ENCODE assay signal across 15 cellular contexts in the genomic region with DNA sequence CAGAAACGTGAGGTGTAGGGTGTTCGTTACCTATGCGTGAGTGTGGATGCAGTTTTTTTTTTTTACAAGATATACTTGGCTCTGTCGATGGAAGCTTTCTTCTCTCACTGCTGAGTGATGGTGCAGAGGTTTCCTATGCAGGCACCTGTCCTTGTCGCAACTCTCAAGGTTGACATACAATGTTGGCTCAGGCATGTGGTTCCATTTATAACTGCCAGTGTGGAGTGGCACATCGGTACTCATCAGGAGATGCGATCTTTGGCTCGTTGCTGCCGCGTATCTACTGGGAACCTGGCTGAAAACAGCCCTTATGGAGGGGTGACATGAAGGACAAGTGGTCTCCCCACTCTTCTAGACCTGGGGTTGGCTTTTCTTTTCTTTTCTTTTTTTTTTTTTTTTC.
DNase-seq lines count a peak whose midpoint lies in the region; ATAC-seq and TF ChIP-seq lines count a peak whose summit lies in the region.
"Had no signal": no experiment of that assay in that cellular context is flagged by ENCODE, and none has a peak within 500 bp of the region (broad histone marks: within the 10 kb centered on the region; RNA-seq: fewer than 3 reads in every experiment).

No MANE protein-coding gene starts in this region.

- H3K4me1 Mint-ChIP-seq in endodermal cell: no peaks in the 10 kb centered on the region
- H3K4me1 Mint-ChIP-seq: CD4-positive, alpha-beta memory T cell had no signal

- no peak for TF ChIP-seq CTCF in endodermal cell (conservative IDR thresholded peaks at IDR 0.05)

- ATAC-seq in left ventricle myocardium superior (peak; percentile 76), Right ventricle myocardium inferior (no peak), GM18505 (IDR thresholded peaks at IDR 0.05; ENCODE audit: unreplicated experiment) (no peak)

- no peaks in the 10 kb centered on the region for H3K9me3 ChIP-seq in endodermal cell (ENCODE audit: control insufficient read depth, low read length)
- H3K9me3 ChIP-seq: HAP-1 had no signal

- no peak overlapping the region for H3K27ac ChIP-seq in endodermal cell (ENCODE audit: low read depth, low read length)
- H3K27ac ChIP-seq: GM23248 had no signal

- H3K36me3 ChIP-seq in endodermal cell (ENCODE audit: control insufficient read depth, insufficient read depth, low read length): no peaks in the 10 kb centered on the region
- H3K36me3 ChIP-seq: HAP-1 had no signal

- H3K36me3 Mint-ChIP-seq in endodermal cell (ENCODE audit: low read depth): no peaks in the 10 kb centered on the region
- H3K36me3 Mint-ChIP-seq: CD4-positive, alpha-beta memory T cell had no signal

- H3K9ac ChIP-seq in endodermal cell (ENCODE audit: extremely low read depth, low read length, poor library complexity, severe bottlenecking): no peak overlapping the region
- H3K9ac ChIP-seq: GM23248 had no signal

- no peaks in the 10 kb centered on the region for H3K27me3 ChIP-seq in endodermal cell (ENCODE audit: control insufficient read depth, insufficient read depth, low read length, poor library complexity, severe bottlenecking)

- H3K9me3 Mint-ChIP-seq in endodermal cell: no peaks in the 10 kb centered on the region
- H3K9me3 Mint-ChIP-seq: CD4-positive, alpha-beta memory T cell; HFFc6 had no signal

- WGBS in endodermal cell (ENCODE audit: insufficient coverage in 1 of 2, insufficient read length in 1 of 2), 2 experiments: 92 to 96% methylated on average over 5 to 10 of the region's 10 CpGs

- H3K4me1 ChIP-seq in endodermal cell (ENCODE audit: control insufficient read depth, insufficient read depth, low read length): no peaks in the 10 kb centered on the region

- no peak for TF ChIP-seq POLR2A in GM18505 (IDR thresholded peaks at IDR 0.05; ENCODE audit: borderline replicate concordance, extremely low read depth, insufficient read depth, insufficient read length)

- no peak overlapping the region for H3K4me3 ChIP-seq in endodermal cell (ENCODE audit: low read length)
- H3K4me3 ChIP-seq: GM23248, HAP-1 had no signal

- H3K4me3 Mint-ChIP-seq in endodermal cell: no peak overlapping the region
- H3K4me3 Mint-ChIP-seq: CD4-positive, alpha-beta memory T cell; HFFc6 had no signal

- peak overlapping the region; percentile 24 for H3K27ac Mint-ChIP-seq in endodermal cell
- H3K27ac Mint-ChIP-seq: CD4-positive, alpha-beta memory T cell; HFFc6 had no signal

- no peak for DNase-seq in left ventricle myocardium superior
- DNase-seq in Right ventricle myocardium inferior (ENCODE audit: missing footprints): no peak
- DNase-seq in endodermal cell: no peak
- peak; percentile 37 for DNase-seq in posterior vena cava (ENCODE audit: low spot score)
- no peak for DNase-seq in dermis blood vessel endothelial cell
- DNase-seq: C1 segment of cervical spinal cord; Calu3; CD4-positive, alpha-beta memory T cell; COR-L47; DMS153; DND-41; GM23248; HFFc6 had no signal

- no peaks in the 10 kb centered on the region for H3K27me3 Mint-ChIP-seq in endodermal cell (ENCODE audit: insufficient read depth)

- intact Hi-C loops in left ventricle myocardium superior (cut with micrococcal nuclease): no loop called here
- intact Hi-C loops in Right ventricle myocardium inferior (cut with DNase I): no loop called here
- intact Hi-C loops in posterior vena cava (cut with DNase I): no loop called here
